30 cellular contexts compared by ENCODE assay signal in genomic region chr11:103650330-103650729, GRCh38.
"Had no signal": no experiment of that assay in that cellular context is flagged by ENCODE, and none has a peak within 500 bp of the region (broad histone marks: within the 10 kb centered on the region; RNA-seq: fewer than 3 reads in every experiment).

No MANE protein-coding gene starts in this region.

- H3K79me2 ChIP-seq: hepatocyte had no signal

- H3K27me3 ChIP-seq: body of pancreas, esophagus muscularis mucosa, foreskin keratinocyte, gastrocnemius medialis, heart right ventricle, hepatocyte had no signal

- H3K36me3 Mint-ChIP-seq: activated naive CD8-positive, alpha-beta T cell had no signal

- H3K4me1 Mint-ChIP-seq: activated CD4-positive, alpha-beta memory T cell treated with anti-CD3 and anti-CD28 coated beads, Interleukin-2, amount 10 ng/mL, durations not matched to agents 7 days and 5 days; activated CD4-positive, alpha-beta T cell treated with anti-CD3 and anti-CD28 coated beads, Interleukin-2, amount 10 ng/mL, durations not matched to agents 7 days and 5 days; activated T-helper 17 cell treated with anti-CD3 and anti-CD28 coated beads, Interleukin-2, amount 50 U/mL, for 72 hours; WTC11 had no signal

- ATAC-seq: activated T-cell treated with anti-CD3 and anti-CD28 coated beads, Interleukin-2, amount 50 U/mL, for 4 hours; activated T-helper 17 cell treated with anti-CD3 and anti-CD28 coated beads, Interleukin-2, amount 50 U/mL, for 72 hours; body of pancreas; effector memory CD8-positive, alpha-beta T cell; foreskin keratinocyte; gastrocnemius medialis; heart right ventricle; WTC11 had no signal

- H3K36me3 ChIP-seq: esophagus muscularis mucosa, gastrocnemius medialis, heart right ventricle had no signal

- H3K4me2 ChIP-seq: hepatocyte had no signal

- DNase-seq: activated CD4-positive, alpha-beta memory T cell treated with anti-CD3 and anti-CD28 coated beads, Interleukin-2, amount 10 ng/mL, durations not matched to agents 7 days and 5 days; activated CD4-positive, alpha-beta T cell treated with anti-CD3 and anti-CD28 coated beads for 1 hour; activated CD4-positive, alpha-beta T cell treated with anti-CD3 and anti-CD28 coated beads for 4 hours; activated CD4-positive, alpha-beta T cell treated with anti-CD3 and anti-CD28 coated beads, Interleukin-2, amount 10 ng/mL, durations not matched to agents 7 days and 5 days; activated CD4-positive, alpha-beta T cell treated with anti-CD3 and anti-CD28 coated beads, Interleukin-2, amount 50 U/mL, for 4 hours; activated effector memory CD4-positive, alpha-beta T cell treated with Interleukin-2 at 50 U/mL for 16 hours; activated gamma-delta T cell treated with Interleukin-2 at 50 U/mL for 16 hours; activated naive CD4-positive, alpha-beta T cell treated with anti-CD3 and anti-CD28 coated beads, Interleukin-2, amount 50 U/mL, for 16 hours; activated naive CD4-positive, alpha-beta T cell treated with Interleukin-2 at 50 U/mL for 16 hours; activated T-cell treated with anti-CD3 and anti-CD28 coated beads, Interleukin-2, amount 50 U/mL, for 4 hours; amniotic stem cell; anterior cingulate cortex; body of pancreas; caudate nucleus; cortex of kidney; dermis blood vessel endothelial cell; effector CD4-positive, alpha-beta T cell; effector memory CD8-positive, alpha-beta T cell; erythroblast; foreskin keratinocyte; gastrocnemius medialis; heart right ventricle; T-helper 2 cell had no signal

- H3K27me3 Mint-ChIP-seq: activated CD4-positive, alpha-beta memory T cell treated with anti-CD3 and anti-CD28 coated beads, Interleukin-2, amount 10 ng/mL, durations not matched to agents 7 days and 5 days; activated CD4-positive, alpha-beta T cell treated with anti-CD3 and anti-CD28 coated beads, Interleukin-2, amount 10 ng/mL, durations not matched to agents 7 days and 5 days; activated naive CD8-positive, alpha-beta T cell; activated T-helper 17 cell treated with anti-CD3 and anti-CD28 coated beads, Interleukin-2, amount 50 U/mL, for 72 hours; effector memory CD8-positive, alpha-beta T cell had no signal

- H3K27ac ChIP-seq: body of pancreas, esophagus muscularis mucosa, foreskin keratinocyte, gastrocnemius medialis, heart right ventricle, hepatocyte, VCaP had no signal

- H3K4me1 ChIP-seq: body of pancreas, esophagus muscularis mucosa, gastrocnemius medialis, heart right ventricle had no signal

- H3K27ac Mint-ChIP-seq: activated CD4-positive, alpha-beta memory T cell treated with anti-CD3 and anti-CD28 coated beads, Interleukin-2, amount 10 ng/mL, durations not matched to agents 7 days and 5 days; activated CD4-positive, alpha-beta T cell treated with anti-CD3 and anti-CD28 coated beads, Interleukin-2, amount 10 ng/mL, durations not matched to agents 7 days and 5 days; activated naive CD8-positive, alpha-beta T cell; activated T-helper 17 cell treated with anti-CD3 and anti-CD28 coated beads, Interleukin-2, amount 50 U/mL, for 72 hours; effector memory CD8-positive, alpha-beta T cell; WTC11 had no signal

- H3K4me3 ChIP-seq: body of pancreas, esophagus muscularis mucosa, gastrocnemius medialis, heart right ventricle, hepatocyte had no signal

- H3K9me3 ChIP-seq: body of pancreas, gastrocnemius medialis had no signal

- FAIRE-seq: colon had no signal

- H3K4me3 Mint-ChIP-seq: activated CD4-positive, alpha-beta memory T cell treated with anti-CD3 and anti-CD28 coated beads, Interleukin-2, amount 10 ng/mL, durations not matched to agents 7 days and 5 days; activated CD4-positive, alpha-beta T cell treated with anti-CD3 and anti-CD28 coated beads, Interleukin-2, amount 10 ng/mL, durations not matched to agents 7 days and 5 days; activated naive CD8-positive, alpha-beta T cell; activated T-cell treated with anti-CD3 and anti-CD28 coated beads, Interleukin-2, amount 50 U/mL, for 4 hours; activated T-helper 17 cell treated with anti-CD3 and anti-CD28 coated beads, Interleukin-2, amount 50 U/mL, for 72 hours; effector memory CD8-positive, alpha-beta T cell; WTC11 had no signal

- H2AFZ ChIP-seq: hepatocyte had no signal
